ENCODE assay signal across 33 cellular contexts in the genomic region with DNA sequence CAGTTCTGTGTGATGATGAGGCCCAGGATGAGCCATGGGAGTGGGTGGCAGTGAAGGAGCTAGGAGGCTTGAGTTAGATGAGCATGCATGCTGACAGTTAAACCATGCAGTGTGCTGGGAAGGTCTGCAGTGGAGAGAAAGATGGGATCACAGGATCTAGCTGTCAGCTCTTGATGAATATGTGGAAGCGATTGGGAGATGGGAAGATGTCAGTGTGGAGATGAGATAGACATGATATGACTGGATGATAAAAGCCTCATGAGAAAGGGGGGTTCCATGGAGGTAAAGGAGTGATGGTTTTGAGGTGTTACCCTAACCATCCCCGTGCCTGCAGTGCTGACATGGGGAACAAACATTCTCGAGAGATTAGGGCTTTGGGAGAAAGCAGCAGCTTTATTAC.
"Had no signal": no experiment of that assay in that cellular context is flagged by ENCODE, and none has a peak within 500 bp of the region (broad histone marks: within the 10 kb centered on the region; RNA-seq: fewer than 3 reads in every experiment).

No MANE protein-coding gene starts in this region.

- H3K4me1 ChIP-seq: adrenal gland, ascending aorta, body of pancreas, breast epithelium had no signal

- H3K4me3 ChIP-seq: adrenal gland, ascending aorta, body of pancreas, breast epithelium, cardiac muscle cell had no signal

- H3K9me3 ChIP-seq: adrenal gland, body of pancreas had no signal

- DNase-seq: activated effector memory CD4-positive, alpha-beta T cell treated with anti-CD3 and anti-CD28 coated beads, Interleukin-2, amount 50 U/mL, for 16 hours; activated effector memory CD4-positive, alpha-beta T cell treated with Interleukin-2 at 50 U/mL for 16 hours; activated gamma-delta T cell; activated gamma-delta T cell treated with Interleukin-2 at 50 U/mL for 16 hours; activated naive CD4-positive, alpha-beta T cell; activated naive CD4-positive, alpha-beta T cell treated with anti-CD3 and anti-CD28 coated beads for 36 hours; activated naive CD4-positive, alpha-beta T cell treated with anti-CD3 and anti-CD28 coated beads, Interleukin-2, amount 10 ng/mL, durations not matched to agents 7 days and 5 days; activated naive CD4-positive, alpha-beta T cell treated with anti-CD3 and anti-CD28 coated beads, Interleukin-2, amount 50 U/mL, for 16 hours; activated naive CD4-positive, alpha-beta T cell treated with Interleukin-2 at 50 U/mL for 16 hours; activated naive CD8-positive, alpha-beta T cell treated with anti-CD3 and anti-CD28 coated beads for 36 hours; activated naive CD8-positive, alpha-beta T cell treated with anti-CD3 and anti-CD28 coated beads, Interleukin-2, amount 10 ng/mL, durations not matched to agents 7 days and 5 days; activated naive CD8-positive, alpha-beta T cell treated with anti-CD3 and anti-CD28 coated beads, Interleukin-2, amount 50 U/mL, for 24 hours; activated T-cell treated with anti-CD3 and anti-CD28 coated beads, Interleukin-2, amount 50 U/mL, for 1 hour; activated T-cell treated with anti-CD3 and anti-CD28 coated beads, Interleukin-2, amount 50 U/mL, for 24 hours; activated T-cell treated with anti-CD3 and anti-CD28 coated beads, Interleukin-2, amount 50 U/mL, for 4 hours; activated T-cell treated with anti-CD3 and anti-CD28 coated beads, Interleukin-2, amount 50 U/mL, for 48 hours; activated T-cell treated with anti-CD3 and anti-CD28 coated beads, Interleukin-2, amount 50 U/mL, for 72 hours; adrenal gland; amniotic stem cell; amygdala; anterior cingulate cortex; aorta; body of pancreas; brain microvascular endothelial cell; caudate nucleus; central memory CD4-positive, alpha-beta T cell; cerebellar nuclear complex had no signal

- H3K27ac ChIP-seq: adrenal gland, ascending aorta, body of pancreas, brain microvascular endothelial cell, breast epithelium, cardiac muscle cell had no signal

- H3K36me3 ChIP-seq: adrenal gland, ascending aorta, brain microvascular endothelial cell, breast epithelium, cardiac muscle cell had no signal

- H3K27me3 ChIP-seq: adrenal gland, ascending aorta, body of pancreas, brain microvascular endothelial cell, breast epithelium, cardiac muscle cell had no signal

- ATAC-seq: activated naive CD4-positive, alpha-beta T cell treated with anti-CD3 and anti-CD28 coated beads, Interleukin-2, amount 50 U/mL, for 72 hours; activated naive CD8-positive, alpha-beta T cell treated with anti-CD3 and anti-CD28 coated beads, Interleukin-2, amount 50 U/mL, for 24 hours; activated T-cell treated with anti-CD3 and anti-CD28 coated beads, Interleukin-2, amount 50 U/mL, for 4 hours; activated T-cell treated with anti-CD3 and anti-CD28 coated beads, Interleukin-2, amount 50 U/mL, for 72 hours; activated T-helper 17 cell treated with anti-CD3 and anti-CD28 coated beads, Interleukin-2, amount 50 U/mL, for 72 hours; body of pancreas had no signal

- FAIRE-seq: astrocyte had no signal
